In genomic region chr12:53220857-53221202, GRCh38 we compare ENCODE assay signal across 8 cellular contexts. TPM values are rescaled to one million over a fixed set of nuclear protein-coding genes. Genes with fewer than 3 reads are reported as not detected.
DNase-seq lines count a peak whose midpoint lies in the region; ATAC-seq and TF ChIP-seq lines count a peak whose summit lies in the region.

No MANE protein-coding gene starts in this region.

- peak overlapping the region; percentile 90 for H3K4me3 Mint-ChIP-seq in activated naive CD4-positive, alpha-beta T cell treated with anti-CD3 and anti-CD28 coated beads for 36 hours
- H3K4me3 Mint-ChIP-seq in neural progenitor cell: peak overlapping the region; percentile 91

- peak overlapping the region; percentile 91 for H3K9ac ChIP-seq in Karpas-422 (ENCODE audit: low read length)
- no peak overlapping the region for H3K9ac ChIP-seq in neural progenitor cell
- peak overlapping the region in 4 of 5 donors; percentile 78 to 98 (median 96) for H3K9ac ChIP-seq in subcutaneous abdominal adipose tissue (ENCODE audit: low read length in 5 of 5)

- H3K36me3 ChIP-seq in Karpas-422 (ENCODE audit: insufficient read depth, low read length) (no peaks in the 10 kb centered on the region), SJSA1 (no peaks in the 10 kb centered on the region), neural progenitor cell (no peaks in the 10 kb centered on the region), subcutaneous abdominal adipose tissue (ENCODE audit: control insufficient read depth in 5 of 5, insufficient read depth in 5 of 5, low read length in 5 of 5) (peaks cover 0 to under 1% (median 0%) of the 10 kb centered on the region in 5 donors)

- H3K79me2 ChIP-seq in Karpas-422 (ENCODE audit: low read length) (no peaks in the 10 kb centered on the region), neural progenitor cell (ENCODE audit: low read depth) (peaks cover 40% of the 10 kb centered on the region)

- H3K27me3 ChIP-seq in Karpas-422 (ENCODE audit: low read length) (0 out of 2 replicates have a peak, but pooled peaks cover 3% of the 10 kb centered on the region), SJSA1 (replicated peaks) (no peaks in the 10 kb centered on the region), foreskin keratinocyte (no peaks in the 10 kb centered on the region), neural progenitor cell (peaks cover 16% of the 10 kb centered on the region), subcutaneous abdominal adipose tissue (ENCODE audit: control insufficient read depth in 5 of 5, insufficient read depth in 4 of 5, low read length in 5 of 5) (no peaks in the 10 kb centered on the region)

- H3K4me1 ChIP-seq in Karpas-422 (ENCODE audit: low read length): peaks cover 33% of the 10 kb centered on the region
- peaks cover 49% of the 10 kb centered on the region for H3K4me1 ChIP-seq in SJSA1 (replicated peaks)
- peaks cover 55% of the 10 kb centered on the region for H3K4me1 ChIP-seq in foreskin keratinocyte
- peaks cover 75% of the 10 kb centered on the region for H3K4me1 ChIP-seq in neural progenitor cell
- H3K4me1 ChIP-seq in subcutaneous abdominal adipose tissue (ENCODE audit: control insufficient read depth in 5 of 5, insufficient read depth in 5 of 5, low read length in 5 of 5): peaks cover 17 to 84% (median 70%) of the 10 kb centered on the region in 5 donors

- no peaks in the 10 kb centered on the region for H3K9me3 ChIP-seq in Karpas-422 (ENCODE audit: low read length)
- H3K9me3 ChIP-seq in SJSA1 (replicated peaks): no peaks in the 10 kb centered on the region
- H3K9me3 ChIP-seq in neural progenitor cell (ENCODE audit: low read depth): no peaks in the 10 kb centered on the region
- no peaks in the 10 kb centered on the region for H3K9me3 ChIP-seq in subcutaneous abdominal adipose tissue (ENCODE audit: control insufficient read depth in 5 of 5, low read length in 5 of 5)

- intact Hi-C loops in activated naive CD4-positive, alpha-beta T cell treated with anti-CD3 and anti-CD28 coated beads for 36 hours (cut with micrococcal nuclease): loop anchor here (1.0 to 5.0 kb wide), 8 partner anchors 16 to 506 kb away; partner anchors contain the start of genes AMHR2, CALCOCO1, CSAD and ESPL1

- H3K4me3 ChIP-seq in Karpas-422 (ENCODE audit: low read length): peak overlapping the region; percentile 67
- peak overlapping the region; percentile 50 for H3K4me3 ChIP-seq in SJSA1
- peak overlapping the region; percentile 51 for H3K4me3 ChIP-seq in neural progenitor cell
- peak overlapping the region; percentile 84 to 96 (median 94) for H3K4me3 ChIP-seq in subcutaneous abdominal adipose tissue (ENCODE audit: low read depth in 1 of 5, low read length in 5 of 5)

- H3K9me2 ChIP-seq in Karpas-422 (replicated peaks; ENCODE audit: insufficient read depth, low read length): no peaks in the 10 kb centered on the region

- TF ChIP-seq CTCF in foreskin keratinocyte (conservative IDR thresholded peaks at IDR 0.05) (no peak), neural progenitor cell (IDR thresholded peaks at IDR 0.05) (no peak)

- H3K27ac ChIP-seq in Karpas-422 (ENCODE audit: low read length) (peak overlapping the region; percentile 80), SJSA1 (peak overlapping the region; percentile 81; the same call in 1 of the 2 replicates), foreskin keratinocyte (no peak overlapping the region), neural progenitor cell (peak overlapping the region; percentile 87), subcutaneous abdominal adipose tissue (ENCODE audit: low read depth, low read length) (peak overlapping the region; percentile 100)

- H4K20me1 ChIP-seq in Karpas-422 (ENCODE audit: insufficient read depth, low read depth, low read length) (no peaks in the 10 kb centered on the region), neural progenitor cell (ENCODE audit: low read depth) (peaks cover 4% of the 10 kb centered on the region)

- peak overlapping the region; percentile 92 for H3K27ac Mint-ChIP-seq in activated naive CD4-positive, alpha-beta T cell treated with anti-CD3 and anti-CD28 coated beads for 36 hours
- H3K27ac Mint-ChIP-seq in neural progenitor cell: peak overlapping the region; percentile 15

- CTCF ChIA-PET in activated naive CD4-positive, alpha-beta T cell treated with anti-CD3 and anti-CD28 coated beads for 36 hours (lab: Charles Lee): interaction anchor here (1.1 to 3.4 kb wide), 7 partner anchors 10 to 155 kb away, joined by 3 to 13 read pairs (median 4); partner anchors contain the start of gene AAAS

- no peaks in the 10 kb centered on the region for H3K36me3 Mint-ChIP-seq in activated naive CD4-positive, alpha-beta T cell treated with anti-CD3 and anti-CD28 coated beads for 36 hours (ENCODE audit: low read depth)
- no peaks in the 10 kb centered on the region for H3K36me3 Mint-ChIP-seq in neural progenitor cell

- H3K27me3 Mint-ChIP-seq in activated naive CD4-positive, alpha-beta T cell treated with anti-CD3 and anti-CD28 coated beads for 36 hours (ENCODE audit: low read depth): no peaks in the 10 kb centered on the region
- H3K27me3 Mint-ChIP-seq in neural progenitor cell (ENCODE audit: insufficient read depth, low read depth): peaks cover 37% of the 10 kb centered on the region

- H3K4me2 ChIP-seq in Karpas-422 (ENCODE audit: low read depth, low read length, poor library complexity, severe bottlenecking) (peak overlapping the region; percentile 100), neural progenitor cell (peak overlapping the region; percentile 77)

- ATAC-seq in GM21737 (IDR thresholded peaks at IDR 0.05; ENCODE audit: unreplicated experiment) (peak; percentile 47), foreskin keratinocyte (peak; percentile 59)

- H3K4me1 Mint-ChIP-seq in activated naive CD4-positive, alpha-beta T cell treated with anti-CD3 and anti-CD28 coated beads for 36 hours (ENCODE audit: low read depth): peaks cover 72% of the 10 kb centered on the region
- peaks cover 66% of the 10 kb centered on the region for H3K4me1 Mint-ChIP-seq in neural progenitor cell

- H2AFZ ChIP-seq in Karpas-422 (ENCODE audit: low read length): peak overlapping the region; percentile 100
- H2AFZ ChIP-seq in neural progenitor cell (replicated peaks): peak overlapping the region; percentile 40

- DNase-seq in DMS114 treated with DMSO at 0.1 percent for 48 hours (lab: John Stamatoyannopoulos, UW; ENCODE audit: unreplicated experiment): peak; percentile 82
- peak; percentile 91 for DNase-seq in Karpas-422
- peak; percentile 94 to 96 for DNase-seq in SJSA1 (ENCODE audit: low read depth in 1 of 2, low spot score in 2 of 2)
- DNase-seq in activated naive CD4-positive, alpha-beta T cell treated with anti-CD3 and anti-CD28 coated beads for 36 hours: peak; percentile 80
- peak; percentile 72 to 86 for DNase-seq in foreskin keratinocyte
- DNase-seq in neural progenitor cell (ENCODE audit: low spot score): peak; percentile 98

- no peaks in the 10 kb centered on the region for H3K9me3 Mint-ChIP-seq in activated naive CD4-positive, alpha-beta T cell treated with anti-CD3 and anti-CD28 coated beads for 36 hours
- no peaks in the 10 kb centered on the region for H3K9me3 Mint-ChIP-seq in neural progenitor cell

- peaks cover 87% of the 10 kb centered on the region for H3F3A ChIP-seq in neural progenitor cell (ENCODE audit: low read depth)

RNA-seq across cellular contexts. Expression of gene RARG, which starts 11.2 kb away (rescaled TPM):
- 1.7 and 6.5 TPM in 2 replicates for total RNA-seq in Karpas-422 (2014; rRNA removed; shearing (Covaris generic); ENCODE audit: low replicate concordance)
- total RNA-seq in SJSA1 (2014; rRNA removed; shearing (Covaris generic)): 13.5 and 13.6 TPM in 2 replicates
- 1 to 10 TPM; 4.0 to 4.6 TPM for total RNA-seq in activated naive CD4-positive, alpha-beta T cell treated with anti-CD3 and anti-CD28 coated beads for 36 hours
- total RNA-seq in foreskin keratinocyte: 32.8 and 33.3 TPM in 2 replicates
- 26.3 and 29.2 TPM in 2 replicates for polyA plus RNA-seq in foreskin keratinocyte
- 17.0 and 30.9 TPM in 2 replicates for total RNA-seq in neural progenitor cell (ENCODE audit: low replicate concordance)

RNA-seq across cellular contexts. Expression of gene ITGB7, which starts 13.8 kb away (rescaled TPM):
- 124 and 159 TPM in 2 replicates for total RNA-seq in Karpas-422 (2014; rRNA removed; shearing (Covaris generic); ENCODE audit: low replicate concordance)
- 0.45 TPM in 1 of 2 replicates, not detected in the other for total RNA-seq in SJSA1 (2014; rRNA removed; shearing (Covaris generic))
- 10 to 100 TPM; 32.3 to 32.5 TPM for total RNA-seq in activated naive CD4-positive, alpha-beta T cell treated with anti-CD3 and anti-CD28 coated beads for 36 hours
- total RNA-seq in foreskin keratinocyte: 0.14 and 0.32 TPM in 2 replicates
- polyA plus RNA-seq in foreskin keratinocyte: 0.15 and 0.17 TPM in 2 replicates
- 0.43 TPM in 1 of 2 replicates, not detected in the other for total RNA-seq in neural progenitor cell (ENCODE audit: low replicate concordance)

RNA-seq across cellular contexts. Expression of gene CSAD, which starts 40.1 kb away (rescaled TPM):
- 13.1 and 19.2 TPM in 2 replicates for total RNA-seq in Karpas-422 (2014; rRNA removed; shearing (Covaris generic); ENCODE audit: low replicate concordance)
- 2.5 and 7.5 TPM in 2 replicates for total RNA-seq in SJSA1 (2014; rRNA removed; shearing (Covaris generic))
- 10 to 100 TPM; 31.5 to 32.3 TPM for total RNA-seq in activated naive CD4-positive, alpha-beta T cell treated with anti-CD3 and anti-CD28 coated beads for 36 hours
- total RNA-seq in foreskin keratinocyte: 4.1 and 4.4 TPM in 2 replicates
- polyA plus RNA-seq in foreskin keratinocyte: 3.0 and 3.1 TPM in 2 replicates
- 26.9 and 33.0 TPM in 2 replicates for total RNA-seq in neural progenitor cell (ENCODE audit: low replicate concordance)

RNA-seq across cellular contexts. Expression of gene ZNF740, which starts 40.3 kb away (rescaled TPM):
- total RNA-seq in Karpas-422 (2014; rRNA removed; shearing (Covaris generic); ENCODE audit: low replicate concordance): 24.0 and 30.6 TPM in 2 replicates
- 2.1 and 6.8 TPM in 2 replicates for total RNA-seq in SJSA1 (2014; rRNA removed; shearing (Covaris generic))
- 10 to 100 TPM; 40.4 to 42.0 TPM for total RNA-seq in activated naive CD4-positive, alpha-beta T cell treated with anti-CD3 and anti-CD28 coated beads for 36 hours
- total RNA-seq in foreskin keratinocyte: 11.0 and 11.7 TPM in 2 replicates
- polyA plus RNA-seq in foreskin keratinocyte: 3.7 and 4.6 TPM in 2 replicates
- total RNA-seq in neural progenitor cell (ENCODE audit: low replicate concordance): 38.4 and 40.4 TPM in 2 replicates

RNA-seq across cellular contexts. Expression of gene ESPL1, which starts 47.3 kb away (rescaled TPM):
- total RNA-seq in Karpas-422 (2014; rRNA removed; shearing (Covaris generic); ENCODE audit: low replicate concordance): 9.4 and 22.8 TPM in 2 replicates
- 20.2 and 28.0 TPM in 2 replicates for total RNA-seq in SJSA1 (2014; rRNA removed; shearing (Covaris generic))
- 10 to 100 TPM; 53.3 to 54.2 TPM for total RNA-seq in activated naive CD4-positive, alpha-beta T cell treated with anti-CD3 and anti-CD28 coated beads for 36 hours
- total RNA-seq in foreskin keratinocyte (15.0 and 18.7 TPM in 2 replicates), neural progenitor cell (ENCODE audit: low replicate concordance) (34.3 and 54.0 TPM in 2 replicates)
- polyA plus RNA-seq in foreskin keratinocyte: 6.8 and 8.9 TPM in 2 replicates

Comparison
In these comparisons a context has a peak if more than half of its experiments do, and no peak if none do; other contexts are left out.
1. RNA of gene ITGB7, which starts 13.8 kb away (total RNA-seq): 124 to 159 TPM in Karpas-422 and 32.3 to 32.5 TPM in activated naive CD4-positive, alpha-beta T cell treated with anti-CD3 and anti-CD28 coated beads for 36 hours; 0.45 TPM in SJSA1, 0.14 to 0.32 TPM in foreskin keratinocyte and 0.43 TPM in neural progenitor cell; every median in the first group is over 10 times any median in the second.
2. Peak in every context shown above with its lines, with median percentiles within 50 percentile points of each other: DNase-seq and H3K4me3 ChIP-seq.